In the genomic region with DNA sequence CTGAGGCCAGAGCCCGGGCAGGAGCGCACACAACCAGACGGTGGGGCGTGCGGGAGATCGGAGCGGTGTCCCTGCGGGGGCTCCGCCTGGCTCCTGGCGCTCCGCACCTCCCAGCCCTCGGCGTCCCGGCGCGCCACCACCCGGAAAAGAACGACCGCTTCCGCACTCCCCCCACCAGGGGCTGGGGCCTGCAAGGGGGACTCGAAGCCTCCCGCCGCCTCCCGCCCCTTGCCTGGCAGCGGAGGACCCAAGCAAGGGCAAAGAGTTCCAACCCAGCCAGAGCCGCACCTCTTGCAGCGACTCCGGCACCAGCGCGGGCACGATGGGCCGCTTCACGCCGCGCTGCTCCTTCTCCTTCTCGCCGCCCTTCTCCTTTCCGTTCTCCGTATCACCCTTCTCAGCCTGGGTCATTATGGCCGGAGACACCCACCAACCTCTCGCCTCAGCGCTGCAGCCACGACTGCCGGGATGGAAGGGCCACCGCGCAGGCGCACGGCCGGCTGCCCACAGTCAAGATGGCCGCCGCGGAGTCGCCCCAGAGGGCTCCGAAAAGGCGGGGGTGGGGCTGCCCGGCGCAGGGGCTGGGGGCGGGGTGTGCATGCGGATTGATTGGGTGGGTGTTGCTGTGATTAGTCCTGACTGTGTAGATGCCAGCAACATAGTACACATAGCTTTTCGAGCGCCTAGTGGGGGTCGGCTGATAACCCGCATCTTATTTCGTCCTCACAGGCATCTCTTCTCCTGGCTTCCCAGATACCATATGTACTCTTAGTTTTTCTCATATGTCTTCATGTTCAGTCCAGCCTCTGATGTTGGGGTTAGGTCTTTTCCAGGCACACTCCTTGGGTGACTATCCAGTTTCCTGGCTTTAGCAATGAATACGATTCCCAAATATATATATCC, we compare ENCODE assay signal across 8 cellular contexts. TPM values are rescaled to one million over a fixed set of nuclear protein-coding genes. Genes with fewer than 3 reads are reported as not detected.
DNase-seq lines count a peak whose midpoint lies in the region; ATAC-seq, FAIRE-seq and TF ChIP-seq lines count a peak whose summit lies in the region.

A gene with protein sequence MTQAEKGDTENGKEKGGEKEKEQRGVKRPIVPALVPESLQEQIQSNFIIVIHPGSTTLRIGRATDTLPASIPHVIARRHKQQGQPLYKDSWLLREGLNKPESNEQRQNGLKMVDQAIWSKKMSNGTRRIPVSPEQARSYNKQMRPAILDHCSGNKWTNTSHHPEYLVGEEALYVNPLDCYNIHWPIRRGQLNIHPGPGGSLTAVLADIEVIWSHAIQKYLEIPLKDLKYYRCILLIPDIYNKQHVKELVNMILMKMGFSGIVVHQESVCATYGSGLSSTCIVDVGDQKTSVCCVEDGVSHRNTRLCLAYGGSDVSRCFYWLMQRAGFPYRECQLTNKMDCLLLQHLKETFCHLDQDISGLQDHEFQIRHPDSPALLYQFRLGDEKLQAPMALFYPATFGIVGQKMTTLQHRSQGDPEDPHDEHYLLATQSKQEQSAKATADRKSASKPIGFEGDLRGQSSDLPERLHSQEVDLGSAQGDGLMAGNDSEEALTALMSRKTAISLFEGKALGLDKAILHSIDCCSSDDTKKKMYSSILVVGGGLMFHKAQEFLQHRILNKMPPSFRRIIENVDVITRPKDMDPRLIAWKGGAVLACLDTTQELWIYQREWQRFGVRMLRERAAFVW (minus strand): TSS at position 462 of the 903 bp plus-strand sequence. CDS start 51 bp downstream, at position 411.

- H3K4me2 ChIP-seq in mammary epithelial cell (ENCODE audit: insufficient read depth, low read depth, low read length) = peak within 1 kb of the TSS; percentile 83

- H3K79me2 ChIP-seq in mammary epithelial cell (ENCODE audit: insufficient read depth, low read length) = peaks cover 21% of the 10 kb centered on the region

- H3K9me3 ChIP-seq in WERI-Rb-1 (ENCODE audit: severe bottlenecking) = no peaks in the 10 kb centered on the region
- no peaks in the 10 kb centered on the region for H3K9me3 ChIP-seq in mammary epithelial cell (replicated peaks; ENCODE audit: insufficient read depth, low read length)
- no peaks in the 10 kb centered on the region for H3K9me3 ChIP-seq in small intestine (ENCODE audit: control insufficient read depth, low read depth)

- ATAC-seq in HG03025 (IDR thresholded peaks at IDR 0.05; ENCODE audit: low FRiP score, unreplicated experiment) = peak; percentile 82

- CTCF ChIA-PET in mammary epithelial cell (lab: Charles Lee; ENCODE audit: low non-redundant PET) = interaction anchor here (0.5 kb wide), 1 partner anchor 10 kb away, joined by 4 read pairs; a partner anchor contains a TSS

- in situ Hi-C loops in mammary epithelial cell (cut with MboI; ENCODE audit: low sequenced_read_pairs in 2 of 2) = no loop called here

- FAIRE-seq in small intestine (lab: Jason Lieb, UNC) = no peak

- peak within 1 kb of the TSS; percentile 97 for H2AFZ ChIP-seq in mammary epithelial cell (ENCODE audit: low read depth, low read length)

- TF ChIP-seq CTCF in WERI-Rb-1 (IDR thresholded peaks at IDR 0.05; ENCODE audit: low read depth, low read length) = 0 out of 2 replicates have a peak, but pooled peaks have one; percentile 13
- peak in 1 of 2 donors; percentile 22 for TF ChIP-seq CTCF in mammary epithelial cell (conservative IDR thresholded peaks at IDR 0.05 in 1 of 2, IDR thresholded peaks at IDR 0.05 in 1 of 2; ENCODE audit: extremely low read depth in 1 of 2, insufficient read depth in 1 of 2, low read depth in 1 of 2, low read length in 2 of 2)

- intact Hi-C loops in mammary epithelial cell (cut with micrococcal nuclease) = loop anchor here (1.0 kb wide), 1 partner anchor 9 kb away; a partner anchor contains a TSS

- WGBS in mammary epithelial cell (ENCODE audit: low coverage, missing lambda C conversion rate) = 12% methylated on average over 3 of the region's 65 CpGs
- 1 to 3% (median 2%) methylated on average over 54 to 65 of the region's 65 CpGs for WGBS in small intestine, 3 donors

- BruUV-seq in mammary epithelial cell (replicated peaks; lab: Mats Ljungman, UMichigan) = no TSS peak

- peak within 1 kb of the TSS; percentile 92 for H3K27ac ChIP-seq in WERI-Rb-1
- H3K27ac ChIP-seq in mammary epithelial cell (ENCODE audit: insufficient read depth, low read depth, low read length) = peak within 1 kb of the TSS; percentile 28
- peak within 1 kb of the TSS; percentile 87 to 91 for H3K27ac ChIP-seq in small intestine (ENCODE audit: low read depth in 1 of 2, low read length in 1 of 2)

- H3K27me3 ChIP-seq in WERI-Rb-1 (ENCODE audit: insufficient read depth, low read depth, severe bottlenecking) = no peaks in the 10 kb centered on the region
- H3K27me3 ChIP-seq in mammary epithelial cell (ENCODE audit: insufficient read depth, low read length) = no peaks in the 10 kb centered on the region
- H3K27me3 ChIP-seq in small intestine (ENCODE audit: control insufficient read depth in 2 of 2, insufficient read depth in 2 of 2, low read length in 2 of 2) = no peaks in the 10 kb centered on the region

- H3K9ac ChIP-seq in mammary epithelial cell (ENCODE audit: insufficient read depth, low read length) = peak within 1 kb of the TSS; percentile 78

- dilution Hi-C loops in mammary epithelial cell (cut with HindIII; ENCODE audit: low sequenced_read_pairs) = no loop called here

- H3K36me3 ChIP-seq in WERI-Rb-1 = peaks cover 65% of the 10 kb centered on the region
- peaks cover 22% of the 10 kb centered on the region for H3K36me3 ChIP-seq in mammary epithelial cell (ENCODE audit: insufficient read depth, low read length)
- H3K36me3 ChIP-seq in small intestine (ENCODE audit: control insufficient read depth in 2 of 2, insufficient read depth in 2 of 2, low read length in 2 of 2) = peaks cover 14% of the 10 kb centered on the region in 2 donors

- peaks cover 10% of the 10 kb centered on the region for H3K4me1 ChIP-seq in mammary epithelial cell (ENCODE audit: insufficient read depth, low read length)
- peaks cover 0 to 9% of the 10 kb centered on the region in 2 donors for H3K4me1 ChIP-seq in small intestine (ENCODE audit: control insufficient read depth in 2 of 2, insufficient read depth in 1 of 2, low read depth in 1 of 2, low read length in 1 of 2)

- peak within 1 kb of the TSS; percentile 47 for H3K4me3 ChIP-seq in WERI-Rb-1 (ENCODE audit: low read depth, low read length)
- H3K4me3 ChIP-seq in mammary epithelial cell (replicated peaks in 1 of 3; ENCODE audit: insufficient read depth in 1 of 3, low read depth in 2 of 3, low read length in 3 of 3) = peak within 1 kb of the TSS; percentile 55 to 94 (median 79)
- H3K4me3 ChIP-seq in small intestine (ENCODE audit: low read depth in 1 of 2, low read length in 2 of 2) = peak within 1 kb of the TSS; percentile 84 to 90

- DNase-seq in NK-92 treated with Interleukin-12 subunit alpha and Interleukin-12 subunit beta, amount 100 ng/mL, for 24 hours (lab: John Stamatoyannopoulos, UW) = peak; percentile 76
- DNase-seq in NK-92 (lab: John Stamatoyannopoulos, UW; ENCODE audit: unreplicated experiment) = no peak
- DNase-seq in NCI-H2196 (lab: John Stamatoyannopoulos, UW; ENCODE audit: unreplicated experiment) = peak; percentile 14
- DNase-seq in WERI-Rb-1 = peak; percentile 93
- peak; percentile 60 for DNase-seq in mammary epithelial cell
- peak; percentile 94 for DNase-seq in iPS-NIHi7 (ENCODE audit: extremely low spot score)
- DNase-seq in small intestine = peak; percentile 71

- H4K20me1 ChIP-seq in mammary epithelial cell (ENCODE audit: insufficient read depth, low read length) = no peaks in the 10 kb centered on the region

RNA-seq across cellular contexts. Expression of the gene that starts here (rescaled TPM):
- 10 to 100 TPM; 25.3 to 36.1 TPM for total RNA-seq in mammary epithelial cell
- polyA plus RNA-seq in mammary epithelial cell (13.3 TPM), small intestine (1 to 10 TPM; 6.2 to 9.4 (median 6.9) TPM)
- 20.1 TPM for polyA minus RNA-seq in mammary epithelial cell

Comparison
In these comparisons a context has a peak if more than half of its experiments do, and no peak if none do; other contexts are left out.
1. H3K27ac ChIP-seq: peak in every context shown above with its lines; median percentile 92 in WERI-Rb-1; 89 in small intestine; 28 in mammary epithelial cell.